Comparison of ENCODE assay signal across 8 cellular contexts in the genomic region with DNA sequence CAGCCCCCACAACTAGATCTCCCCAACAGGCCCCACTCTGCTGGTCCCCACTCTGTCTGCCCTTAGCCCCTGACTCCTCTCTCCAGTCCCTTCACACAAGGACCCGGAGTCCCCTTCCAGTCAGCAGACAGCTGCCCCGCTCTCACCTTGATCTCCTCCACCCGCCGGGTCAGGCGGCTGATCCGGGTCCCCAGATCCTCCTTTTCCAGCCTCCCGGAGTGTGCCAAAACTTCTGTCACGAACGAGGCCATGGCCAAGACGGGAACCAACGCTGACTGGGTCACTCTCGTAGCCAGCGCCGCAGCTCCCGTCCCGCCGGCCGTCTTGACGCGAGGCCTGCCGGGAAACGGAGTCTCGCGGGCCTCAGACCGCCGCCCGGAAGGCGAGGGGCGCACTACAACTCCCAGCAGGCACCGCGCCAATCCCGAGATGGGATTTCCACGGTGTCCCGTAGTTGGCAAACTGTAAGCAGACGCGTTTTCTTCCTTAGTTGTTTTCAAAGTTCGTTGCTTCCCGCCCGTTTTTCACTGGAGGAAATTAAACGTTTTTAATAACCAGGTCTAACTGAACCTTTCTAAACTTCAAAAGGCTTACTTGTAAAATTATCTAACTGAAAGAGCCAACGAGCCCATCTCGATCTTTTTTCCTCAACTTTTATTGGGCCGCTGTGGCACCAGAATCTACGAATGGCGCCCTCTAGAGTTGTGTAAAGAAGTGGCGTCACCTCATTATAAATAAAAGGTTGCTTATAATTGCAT. TPM values are rescaled to one million over a fixed set of nuclear protein-coding genes. Genes with fewer than 3 reads are reported as not detected.
DNase-seq lines count a peak whose midpoint lies in the region; ATAC-seq, FAIRE-seq and TF ChIP-seq lines count a peak whose summit lies in the region.

A gene with protein sequence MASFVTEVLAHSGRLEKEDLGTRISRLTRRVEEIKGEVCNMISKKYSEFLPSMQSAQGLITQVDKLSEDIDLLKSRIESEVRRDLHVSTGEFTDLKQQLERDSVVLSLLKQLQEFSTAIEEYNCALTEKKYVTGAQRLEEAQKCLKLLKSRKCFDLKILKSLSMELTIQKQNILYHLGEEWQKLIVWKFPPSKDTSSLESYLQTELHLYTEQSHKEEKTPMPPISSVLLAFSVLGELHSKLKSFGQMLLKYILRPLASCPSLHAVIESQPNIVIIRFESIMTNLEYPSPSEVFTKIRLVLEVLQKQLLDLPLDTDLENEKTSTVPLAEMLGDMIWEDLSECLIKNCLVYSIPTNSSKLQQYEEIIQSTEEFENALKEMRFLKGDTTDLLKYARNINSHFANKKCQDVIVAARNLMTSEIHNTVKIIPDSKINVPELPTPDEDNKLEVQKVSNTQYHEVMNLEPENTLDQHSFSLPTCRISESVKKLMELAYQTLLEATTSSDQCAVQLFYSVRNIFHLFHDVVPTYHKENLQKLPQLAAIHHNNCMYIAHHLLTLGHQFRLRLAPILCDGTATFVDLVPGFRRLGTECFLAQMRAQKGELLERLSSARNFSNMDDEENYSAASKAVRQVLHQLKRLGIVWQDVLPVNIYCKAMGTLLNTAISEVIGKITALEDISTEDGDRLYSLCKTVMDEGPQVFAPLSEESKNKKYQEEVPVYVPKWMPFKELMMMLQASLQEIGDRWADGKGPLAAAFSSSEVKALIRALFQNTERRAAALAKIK (minus strand): TSS at position 277 of the 758 bp plus-strand sequence. CDS start 26 bp downstream, at position 251.

- H3K9me3 ChIP-seq in ascending aorta, result no peaks in the 10 kb centered on the region
- H3K9me3 ChIP-seq in right atrium auricular region, result no peaks in the 10 kb centered on the region
- H3K9me3 ChIP-seq in psoas muscle, result no peaks in the 10 kb centered on the region

- peak; percentile 55 to 86 (median 82) for TF ChIP-seq CTCF in ascending aorta (IDR thresholded peaks at IDR 0.05)
- peak; percentile 85 for TF ChIP-seq CTCF in right atrium auricular region (IDR thresholded peaks at IDR 0.05)
- peak; percentile 77 for TF ChIP-seq CTCF in psoas muscle (IDR thresholded peaks at IDR 0.05)

- H3K4me3 ChIP-seq in ascending aorta (peak within 1 kb of the TSS; percentile 89 to 96), right atrium auricular region (peak within 1 kb of the TSS; percentile 73 to 84), psoas muscle (peak within 1 kb of the TSS; percentile 75)

- H3K36me3 ChIP-seq in ascending aorta (peaks cover 0 to 9% of the 10 kb centered on the region in 2 donors), right atrium auricular region (no peaks in the 10 kb centered on the region), psoas muscle (ENCODE audit: insufficient read depth in 1 of 2, low read depth in 1 of 2) (peaks cover 2 to 26% of the 10 kb centered on the region in 2 donors)

- peak; percentile 78 for DNase-seq in NCI-H187 treated with DMSO at 0.1 percent for 48 hours (lab: John Stamatoyannopoulos, UW)
- peak; percentile 82 to 98 for DNase-seq in ascending aorta (ENCODE audit: low spot score in 2 of 2)
- peak; percentile 96 for DNase-seq in right atrium auricular region (ENCODE audit: low spot score)
- peak; percentile 99 for DNase-seq in psoas muscle
- peak; percentile 98 for DNase-seq in urothelium cell line (ENCODE audit: low spot score)

- intact Hi-C loops in T-helper 2 cell treated with Interferon-gamma antibody and Interleukin-4, amounts not matched to agents 100 ng/mL and 5 ng/mL, for 36 hours (cut with micrococcal nuclease), result loop anchor here (1.0 to 10.0 kb wide), 6 partner anchors 101 to 1489 kb away; a partner anchor contains a TSS
- intact Hi-C loops in ascending aorta (cut with DNase I) (loop anchor here (1.0 to 10.0 kb wide), 5 partner anchors 23 to 1729 kb away; a partner anchor contains a TSS), psoas muscle (cut with DNase I) (no loop called here)

- H3K27ac ChIP-seq in ascending aorta (peak within 1 kb of the TSS; percentile 84 to 85), right atrium auricular region (peak within 1 kb of the TSS; percentile 80 to 89), psoas muscle (peak within 1 kb of the TSS; percentile 83)

- 0 to 1% (median 1%) methylated on average over 46 of the region's 46 CpGs for WGBS in psoas muscle, 3 donors

- H3K27me3 ChIP-seq in ascending aorta, result no peaks in the 10 kb centered on the region
- H3K27me3 ChIP-seq in right atrium auricular region, result no peaks in the 10 kb centered on the region
- no peaks in the 10 kb centered on the region for H3K27me3 ChIP-seq in psoas muscle (ENCODE audit: insufficient read depth in 3 of 3, low read length in 2 of 3)

- H3K4me1 ChIP-seq in ascending aorta (peaks cover 0 to 15% of the 10 kb centered on the region in 2 donors), right atrium auricular region (peaks cover 0 to 24% of the 10 kb centered on the region in 2 donors), psoas muscle (peaks cover 14% of the 10 kb centered on the region)

- FAIRE-seq in urothelium cell line (lab: Jason Lieb, UNC), result peak; percentile 98

- ATAC-seq in GM18502 (IDR thresholded peaks at IDR 0.05; ENCODE audit: poor library complexity, unreplicated experiment), result peak; percentile 97
- peak; percentile 98 for ATAC-seq in HG02970 (IDR thresholded peaks at IDR 0.05; ENCODE audit: low FRiP score, unreplicated experiment)
- peak; percentile 92 to 97 (median 94) for ATAC-seq in psoas muscle

RNA-seq across cellular contexts. Expression of the gene that starts here (rescaled TPM):
- total RNA-seq in T-helper 2 cell treated with Interferon-gamma antibody and Interleukin-4, amounts not matched to agents 100 ng/mL and 5 ng/mL, for 36 hours, result 21.0 and 23.3 TPM in 2 replicates
- 12.3 TPM for total RNA-seq in ascending aorta
- total RNA-seq in right atrium auricular region, result 1 to 10 TPM; 7.9 TPM
- 10 to 100 TPM; 10.8 to 17.5 (median 16.7) TPM for total RNA-seq in psoas muscle
- polyA plus RNA-seq in psoas muscle, result 10 to 100 TPM; 11.7 to 26.6 (median 13.2) TPM

Comparison
In these comparisons a context has a peak if more than half of its experiments do, and no peak if none do; other contexts are left out.
1. Peak in every context shown above with its lines: DNase-seq, ATAC-seq, H3K4me3 ChIP-seq and H3K27ac ChIP-seq.
2. intact Hi-C loops: an anchor here in T-helper 2 cell treated with Interferon-gamma antibody and Interleukin-4, amounts not matched to agents 100 ng/mL and 5 ng/mL, for 36 hours (1.0 to 10.0 kb wide) and ascending aorta (1.0 to 10.0 kb wide); none called in psoas muscle.